24 cellular contexts compared by ENCODE assay signal in the genomic region with DNA sequence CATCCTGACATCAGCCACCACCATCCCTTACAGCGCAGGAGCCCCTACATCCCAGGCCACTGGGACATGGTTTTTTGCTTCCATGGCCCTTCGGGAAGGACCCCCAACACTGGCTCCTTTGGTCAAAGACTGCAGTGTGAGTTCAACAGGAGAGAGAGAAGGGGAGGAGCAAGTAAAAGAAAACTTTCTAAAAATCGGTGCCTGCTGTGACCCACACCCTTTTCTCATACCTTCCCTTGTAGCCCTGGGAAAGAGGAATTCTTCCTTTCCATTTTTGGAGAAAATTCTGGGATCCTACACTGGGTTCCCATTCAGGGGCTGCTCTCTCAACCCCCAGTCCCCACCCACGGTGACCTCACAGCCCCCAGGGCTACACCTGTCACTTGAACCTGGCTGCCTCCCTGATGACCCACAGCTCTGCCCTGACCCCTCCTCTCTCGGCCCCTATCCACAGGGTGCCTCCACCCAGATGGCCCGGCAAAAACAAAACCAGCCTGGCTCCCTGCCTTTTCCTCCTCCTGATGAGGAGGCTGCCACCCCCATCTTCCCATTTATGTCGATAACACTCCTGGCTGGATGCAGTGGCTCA. TPM values are rescaled to one million over a fixed set of nuclear protein-coding genes. Genes with fewer than 3 reads are reported as not detected.
DNase-seq lines count a peak whose midpoint lies in the region; ATAC-seq, FAIRE-seq and TF ChIP-seq lines count a peak whose summit lies in the region.
"Had no signal": no experiment of that assay in that cellular context is flagged by ENCODE, and none has a peak within 500 bp of the region (broad histone marks: within the 10 kb centered on the region; RNA-seq: fewer than 3 reads in every experiment).

No MANE protein-coding gene starts in this region.

- H2BK12ac ChIP-seq in H1 (ENCODE audit: low read depth, low read length): no peak overlapping the region

- H3K18ac ChIP-seq in H1 (ENCODE audit: extremely low read depth, low read length): no peak overlapping the region

- H3K9me2 ChIP-seq in GM23338 (ENCODE audit: insufficient read depth) (no peaks in the 10 kb centered on the region), GM23248 (ENCODE audit: insufficient read depth) (no peaks in the 10 kb centered on the region)

- no peak for TF ChIP-seq CTCF in GM23338 (conservative IDR thresholded peaks at IDR 0.05; ENCODE audit: low read depth in 2 of 2)
- TF ChIP-seq CTCF in H1 (IDR thresholded peaks at IDR 0.05; ENCODE audit: control extremely low read depth in 1 of 3, insufficient read depth in 1 of 3, low read depth in 1 of 3, low read length in 3 of 3): no peak
- TF ChIP-seq CTCF in spleen (IDR thresholded peaks at IDR 0.05 in 8 of 11, conservative IDR thresholded peaks at IDR 0.05 in 3 of 11): no peak

- H4K5ac ChIP-seq in H1 (ENCODE audit: insufficient read length, low read depth, low read length): no peak overlapping the region

- no peaks in the 10 kb centered on the region for H3K36me3 Mint-ChIP-seq in GM23338 (ENCODE audit: low read depth)
- H3K36me3 Mint-ChIP-seq: CD4-positive, alpha-beta memory T cell had no signal

- CTCF ChIA-PET in H1 (lab: Charles Lee; ENCODE audit: partially characterized antibody): interaction anchor here (1.1 to 1.2 kb wide), 2 partner anchors 18 to 20 kb away, joined by 3 read pairs; no protein-coding TSS in a partner anchor

- no peak overlapping the region for H2BK5ac ChIP-seq in H1 (ENCODE audit: low read depth, low read length)

- H3K4me1 ChIP-seq in GM23338 (ENCODE audit: insufficient read depth) (peaks cover 13% of the 10 kb centered on the region; the same call in 1 of the 2 replicates), H1 (replicated peaks in 1 of 4; ENCODE audit: control insufficient read depth in 3 of 4, insufficient read depth in 4 of 4, low read length in 3 of 4) (peaks cover 0 to 22% (median 10%) of the 10 kb centered on the region in 4 experiments; a peak in 5 of 7 replicates), spleen (peaks cover 0 to 24% (median 0%) of the 10 kb centered on the region in 6 donors), GM23248 (ENCODE audit: insufficient read depth) (no peaks in the 10 kb centered on the region)
- H3K4me1 ChIP-seq: Peyer's patch had no signal

- H2AFZ ChIP-seq in GM23338 (peak overlapping the region; percentile 66; the same call in 1 of the 2 replicates), H1 (ENCODE audit: low read length) (no peak overlapping the region), GM23248 (no peak overlapping the region)

- H2BK20ac ChIP-seq in H1 (ENCODE audit: low read length): no peak overlapping the region

- no peak overlapping the region for H4K8ac ChIP-seq in H1 (ENCODE audit: extremely low read depth, insufficient read depth, low read length)

- no peak for TF ChIP-seq RAD21 in H1 (IDR thresholded peaks at IDR 0.05 in 1 of 2, conservative IDR thresholded peaks at IDR 0.05 in 1 of 2; ENCODE audit: low read depth in 2 of 2, low read length in 2 of 2)

- H3K4me3 Mint-ChIP-seq in GM23338: no peak overlapping the region
- H3K4me3 Mint-ChIP-seq: CD4-positive, alpha-beta memory T cell had no signal

- H3K4me1 Mint-ChIP-seq in GM23338: peaks cover 25% of the 10 kb centered on the region

- H3K9ac ChIP-seq in H1 (replicated peaks in 1 of 4; ENCODE audit: extremely low read depth in 1 of 4, low read depth in 3 of 4, low read length in 3 of 4) (no peak overlapping the region), GM23248 (no peak overlapping the region)

- H3K9me3 Mint-ChIP-seq in GM23338: peaks cover 5% of the 10 kb centered on the region; the same call in 1 of the 3 replicates

- H4K20me1 ChIP-seq in GM23338 (replicated peaks; ENCODE audit: insufficient read depth) (no peaks in the 10 kb centered on the region), H1 (replicated peaks in 1 of 2; ENCODE audit: control insufficient read depth in 1 of 2, insufficient read depth in 2 of 2, low read length in 2 of 2) (no peaks in the 10 kb centered on the region), GM23248 (ENCODE audit: insufficient read depth) (no peaks in the 10 kb centered on the region)

- 0 out of 4 replicates have a peak, but pooled peaks cover 0 to 3% of the 10 kb centered on the region in 2 experiments for H3K9me3 ChIP-seq in H1 (ENCODE audit: insufficient read depth in 2 of 2, low read depth in 1 of 2, low read length in 1 of 2)
- H3K9me3 ChIP-seq in spleen: peaks cover 0 to 11% (median 0%) of the 10 kb centered on the region in 8 donors
- no peaks in the 10 kb centered on the region for H3K9me3 ChIP-seq in GM23248 (ENCODE audit: low read depth)
- H3K9me3 ChIP-seq: Peyer's patch had no signal

- FAIRE-seq in H1 (lab: Jason Lieb, UNC) (no peak), urothelium cell line (lab: Jason Lieb, UNC) (no peak)
- FAIRE-seq: A204.1, GM12892, GM18507 had no signal

- H3K27me3 ChIP-seq in GM23338 (ENCODE audit: insufficient read depth) (no peaks in the 10 kb centered on the region), H1 (replicated peaks in 1 of 4; ENCODE audit: control insufficient read depth in 3 of 4, extremely low read depth in 1 of 4, insufficient read depth in 3 of 4, low read length in 3 of 4) (no peaks in the 10 kb centered on the region), spleen (replicated peaks in 1 of 7) (peaks cover 0 to 38% (median 0%) of the 10 kb centered on the region in 7 donors), GM23248 (replicated peaks; ENCODE audit: insufficient read depth) (peaks cover 39% of the 10 kb centered on the region)
- H3K27me3 ChIP-seq: Peyer's patch had no signal

- POLR2A ChIA-PET in H1 (lab: Charles Lee; ENCODE audit: partially characterized antibody): no interaction called here

- no peak overlapping the region for H3K4ac ChIP-seq in H1 (replicated peaks; ENCODE audit: insufficient read length, low read depth, low read length)

- no peak overlapping the region for H2AK5ac ChIP-seq in H1 (ENCODE audit: low read depth, low read length)

- peak overlapping the region; percentile 65; the same call in 1 of the 2 replicates for H3K27ac Mint-ChIP-seq in GM23338
- H3K27ac Mint-ChIP-seq: CD4-positive, alpha-beta memory T cell had no signal

- H2BK15ac ChIP-seq in H1 (ENCODE audit: low read length): no peak overlapping the region

- peak; percentile 80 for ATAC-seq in GM23338
- ATAC-seq in HG03135 (IDR thresholded peaks at IDR 0.05; ENCODE audit: unreplicated experiment): no peak
- ATAC-seq: Right ventricle myocardium inferior had no signal

- H3K14ac ChIP-seq in H1 (ENCODE audit: insufficient read length): no peak overlapping the region

- DNase-seq in GM23338 (ENCODE audit: low spot score): peak; percentile 46
- peak; percentile 47 to 62 for DNase-seq in H1 (ENCODE audit: low read depth in 1 of 2, low spot score in 2 of 2)
- DNase-seq in mesenteric fat pad (ENCODE audit: low spot score): peak; percentile 55
- DNase-seq in spleen: peak; percentile 6
- DNase-seq in urothelium cell line (ENCODE audit: low spot score): no peak
- no peak for DNase-seq in GM23248
- DNase-seq: Calu3; CD4-positive, alpha-beta memory T cell; HCEC 1CT; KBM-7; NCI-H1105; NCI-H1694; NCI-H2107; NCI-H510A; NCI-H748 treated with DMSO at 0.1 percent for 48 hours; NK-92 treated with Interleukin-12 subunit alpha and Interleukin-12 subunit beta, amount 100 ng/mL, for 24 hours had no signal

- TF ChIP-seq EP300 in H1 (IDR thresholded peaks at IDR 0.05; ENCODE audit: borderline replicate concordance in 1 of 2, low read depth in 2 of 2, low read length in 2 of 2): no peak

- no peaks in the 10 kb centered on the region for H3K23me2 ChIP-seq in H1 (ENCODE audit: low read depth, low read length)

- H3K4me2 ChIP-seq in GM23338 (0 out of 2 replicates have a peak overlapping the region, but pooled peaks have one; percentile 14), H1 (ENCODE audit: insufficient read depth in 1 of 2, low read depth in 2 of 2, low read length in 2 of 2) (peak overlapping the region in 1 of 2 experiments; percentile 34; a peak in 1 of 4 replicates), GM23248 (ENCODE audit: unreplicated experiment) (no peak overlapping the region)

- no peak overlapping the region for H3K23ac ChIP-seq in H1 (ENCODE audit: insufficient read length)

- H3K27me3 Mint-ChIP-seq in GM23338 (ENCODE audit: insufficient read depth, low read depth, poor library complexity): peaks cover 8% of the 10 kb centered on the region

- intact Hi-C loops in spleen (cut with DNase I; ENCODE audit: low total_unique reads): no loop called here

- no peaks in the 10 kb centered on the region for H3K79me2 ChIP-seq in GM23338 (replicated peaks; ENCODE audit: insufficient read depth)
- H3K79me2 ChIP-seq in H1 (ENCODE audit: control insufficient read depth in 1 of 2, insufficient read depth in 2 of 2, low read length in 2 of 2): no peaks in the 10 kb centered on the region
- H3K79me2 ChIP-seq in GM23248 (ENCODE audit: insufficient read depth): no peaks in the 10 kb centered on the region

- TF ChIP-seq POLR2A in H1 (IDR thresholded peaks at IDR 0.05; ENCODE audit: control extremely low read depth in 1 of 2, low read depth in 2 of 2, low read length in 2 of 2): no peak
- TF ChIP-seq POLR2A in spleen (IDR thresholded peaks at IDR 0.05): no peak

- H4K91ac ChIP-seq in H1 (replicated peaks; ENCODE audit: insufficient read length, low read length): no peak overlapping the region

- no peak overlapping the region for H2BK120ac ChIP-seq in H1 (replicated peaks; ENCODE audit: low read depth, low read length)

- in situ Hi-C loops in GM23248 (cut with MboI): no loop called here

- H3K56ac ChIP-seq in H1 (replicated peaks; ENCODE audit: insufficient read length, low read depth, low read length): no peak overlapping the region

- WGBS in H1 (ENCODE audit: extremely low coverage in 1 of 2, insufficient coverage in 1 of 2, insufficient read length in 1 of 2, insufficient replicate concordance in 2 of 2, low coverage in 1 of 2, low lambda C conversion rate in 2 of 2, missing lambda C conversion rate in 1 of 2), 2 experiments: 64% methylated on average over 7 of the region's 7 CpGs; no CpG with 5 or more reads in 1 of the 2 experiments
- 62 to 82% (median 72%) methylated on average over 7 of the region's 7 CpGs for WGBS in spleen, 5 donors
- 23 to 26% methylated on average over 7 of the region's 7 CpGs for WGBS in GM23248 (ENCODE audit: low coverage in 1 of 2, low lambda C conversion rate in 2 of 2, missing lambda C conversion rate in 2 of 2), 2 experiments

- H3K4me3 ChIP-seq in GM23338 (no peak overlapping the region), H1 (ENCODE audit: extremely low read depth in 1 of 4, insufficient read depth in 2 of 4, low read depth in 3 of 4, low read length in 4 of 4) (no peak overlapping the region), spleen (no peak overlapping the region), GM23248 (no peak overlapping the region)
- H3K4me3 ChIP-seq: Peyer's patch had no signal

- no peaks in the 10 kb centered on the region for H3K79me1 ChIP-seq in H1 (ENCODE audit: low read depth, low read length)

- no peak overlapping the region for H3K27ac ChIP-seq in GM23338 (ENCODE audit: low read depth)
- no peak overlapping the region for H3K27ac ChIP-seq in H1 (ENCODE audit: low read depth, low read length)
- H3K27ac ChIP-seq in spleen: no peak overlapping the region
- no peak overlapping the region for H3K27ac ChIP-seq in GM23248
- H3K27ac ChIP-seq: Peyer's patch had no signal

- H3F3A ChIP-seq in GM23338 (replicated peaks; ENCODE audit: low read depth): no peaks in the 10 kb centered on the region
- no peaks in the 10 kb centered on the region for H3F3A ChIP-seq in GM23248 (ENCODE audit: insufficient read depth)

- H3K36me3 ChIP-seq in GM23338 (ENCODE audit: insufficient read depth) (no peaks in the 10 kb centered on the region), H1 (ENCODE audit: control insufficient read depth in 2 of 4, insufficient read depth in 4 of 4, low read length in 3 of 4) (no peaks in the 10 kb centered on the region), spleen (peaks cover 0 to under 1% (median 0%) of the 10 kb centered on the region in 6 donors), GM23248 (ENCODE audit: low read depth) (no peaks in the 10 kb centered on the region)
- H3K36me3 ChIP-seq: Peyer's patch had no signal

RNA-seq across cellular contexts. Expression of gene PADI4, which starts 7.6 kb away (rescaled TPM):
- 0.08 and 0.52 TPM in 2 replicates for total RNA-seq in GM23338 (2014; rRNA removed; shearing (Covaris generic))
- polyA plus RNA-seq in GM23338 (2016; fragmentation: Nextera tagmentation; extraction: Ambion mirVana) (0.45 TPM in 1 of 2 replicates, not detected in the other), H1 (2011; rRNA removed) (0.17 and 0.29 TPM in 2 replicates), spleen (1 to 10 TPM; 5.1 to 8.3 (median 8.3) TPM), GM23248 (2016; fragmentation: Nextera tagmentation; extraction: Ambion mirVana) (not detected in 2 replicates)
- not detected in 2 replicates for total RNA-seq in H1 (2021; fragmentation: NEBNext Ultra II Directional; extraction: Animal tissue kit (Norgen Biotek cat#: 25700))
- 0.18 TPM for polyA plus RNA-seq in H1 (2011; cell fraction: cytosol; rRNA removed)
- 0.11 TPM for polyA plus RNA-seq in H1 (2011; cell fraction: nucleus; rRNA removed)
- polyA plus RNA-seq in H1 (2012, experiment 1 of 2): 0.06 to 0.25 TPM (median 0.20 TPM) in 3 of 4 replicates, not detected in the other
- 0.07 TPM for polyA plus RNA-seq in H1 (2012, experiment 2 of 2)
- 0.39 TPM for polyA plus RNA-seq in H1 (2013, experiment 1 of 2)
- 0.29 TPM for polyA plus RNA-seq in H1 (2013, experiment 2 of 2)
- polyA minus RNA-seq in H1 (2011; rRNA and poly(A)+ RNA removed): 0.41 TPM in 1 of 2 replicates, not detected in the other
- polyA minus RNA-seq in H1 (2011; cell fraction: cytosol; rRNA and poly(A)+ RNA removed): not detected
- polyA minus RNA-seq in H1 (2011; cell fraction: nucleus; rRNA and poly(A)+ RNA removed): not detected
- total RNA-seq in mesenteric fat pad (7.0 TPM), spleen (100 to 1,000 TPM in 2 of 7 donors, 10 to 100 TPM in 5; 15.9 to 122 (median 45.0) TPM)
- total RNA-seq in GM23248 (2014; rRNA removed; shearing (Covaris generic)): not detected in 2 replicates
- total RNA-seq: Calu3, Peyer's patch, SK-MEL-5 had no signal
- polyA plus RNA-seq: BJ had no signal

RNA-seq across cellular contexts. Expression of gene PADI6, which starts 56.4 kb away (rescaled TPM):
- not detected in 2 replicates for total RNA-seq in GM23338 (2014; rRNA removed; shearing (Covaris generic))
- polyA plus RNA-seq in GM23338 (2016; fragmentation: Nextera tagmentation; extraction: Ambion mirVana): not detected in 2 replicates
- total RNA-seq in H1 (2021; fragmentation: NEBNext Ultra II Directional; extraction: Animal tissue kit (Norgen Biotek cat#: 25700)): not detected in 2 replicates
- not detected in 2 replicates for polyA plus RNA-seq in H1 (2011; rRNA removed)
- not detected for polyA plus RNA-seq in H1 (2011; cell fraction: cytosol; rRNA removed)
- not detected for polyA plus RNA-seq in H1 (2011; cell fraction: nucleus; rRNA removed)
- polyA plus RNA-seq in H1 (2012, experiment 1 of 2): not detected in 4 replicates
- not detected for polyA plus RNA-seq in H1 (2012, experiment 2 of 2)
- not detected for polyA plus RNA-seq in H1 (2013, experiment 1 of 2)
- not detected for polyA plus RNA-seq in H1 (2013, experiment 2 of 2)
- not detected in 2 replicates for polyA minus RNA-seq in H1 (2011; rRNA and poly(A)+ RNA removed)
- polyA minus RNA-seq in H1 (2011; cell fraction: cytosol; rRNA and poly(A)+ RNA removed): not detected
- not detected for polyA minus RNA-seq in H1 (2011; cell fraction: nucleus; rRNA and poly(A)+ RNA removed)
- total RNA-seq in mesenteric fat pad: not detected
- under 1 TPM in 1 of 7 donors, not detected in 6; 0.14 TPM for total RNA-seq in spleen
- not detected for polyA plus RNA-seq in spleen
- not detected in 2 replicates for total RNA-seq in GM23248 (2014; rRNA removed; shearing (Covaris generic))
- not detected in 2 replicates for polyA plus RNA-seq in GM23248 (2016; fragmentation: Nextera tagmentation; extraction: Ambion mirVana)
- total RNA-seq: Calu3; CD4-positive, alpha-beta memory T cell; Peyer's patch; Right ventricle myocardium inferior; SK-MEL-5 had no signal
- polyA plus RNA-seq: BJ had no signal

Comparison
In these comparisons a context has a peak if more than half of its experiments do, and no peak if none do; other contexts are left out.
1. DNase-seq: peak in GM23338 (single experiment), H1 (2 of 2), mesenteric fat pad (single experiment) and spleen (single experiment); none in urothelium cell line (single experiment) and GM23248 (single experiment).